8 cellular contexts compared by ENCODE assay signal in the genomic region with DNA sequence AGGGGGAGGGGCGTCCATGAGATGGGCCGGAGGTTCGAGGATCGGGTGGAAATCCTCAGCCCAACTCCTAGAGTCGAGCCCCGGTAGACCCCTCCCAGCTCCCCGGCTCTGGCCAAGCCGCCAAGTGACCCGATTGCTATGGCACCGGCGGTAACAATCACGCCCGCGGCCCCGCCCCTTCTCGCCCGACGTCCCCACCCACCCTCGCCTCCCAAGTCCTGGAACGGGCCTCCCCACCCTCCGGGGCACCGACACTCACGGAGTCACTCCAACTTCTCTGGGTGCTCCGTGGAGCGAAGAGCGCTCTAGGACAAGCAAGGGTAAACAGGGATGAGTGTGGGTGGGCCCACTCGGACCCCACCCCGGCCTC. TPM values are rescaled to one million over a fixed set of nuclear protein-coding genes. Genes with fewer than 3 reads are reported as not detected.
A peak's percentile ranks its signal among the peaks of the same experiment; 100 is the strongest.
DNase-seq lines count a peak whose midpoint lies in the region; ATAC-seq, FAIRE-seq and TF ChIP-seq lines count a peak whose summit lies in the region.

A gene (plus strand): TSS at position 204 of the 370 bp plus-strand sequence. CDS start 5,050 bp downstream, outside the sequence.

- H3K4me1 ChIP-seq in A673 (ENCODE audit: insufficient read depth, low read length, poor library complexity, severe bottlenecking) (no peaks in the 10 kb centered on the region), iPS-15b (ENCODE audit: control insufficient read depth, insufficient read depth, low read length) (no peaks in the 10 kb centered on the region), sigmoid colon (peaks cover 0 to 12% (median 2%) of the 10 kb centered on the region in 4 donors)

- H3K9ac ChIP-seq in iPS-15b (ENCODE audit: low read depth, low read length) = no peak within 1 kb of the TSS

- BruUV-seq in A673 (replicated peaks; lab: Mats Ljungman, UMichigan) = no TSS peak

- no peak for TF ChIP-seq EP300 in sigmoid colon (IDR thresholded peaks at IDR 0.05)

- no peak for FAIRE-seq in GM18507 (lab: Jason Lieb, UNC)

- WGBS in sigmoid colon, 2 donors = 1 to 3% methylated on average over 28 of the region's 28 CpGs

- H3K27me3 ChIP-seq in A673 (replicated peaks; ENCODE audit: insufficient read depth, low read depth, low read length, poor library complexity) = no peaks in the 10 kb centered on the region
- H3K27me3 ChIP-seq in brain microvascular endothelial cell (replicated peaks) = no peaks in the 10 kb centered on the region
- peaks cover 17% of the 10 kb centered on the region for H3K27me3 ChIP-seq in iPS-15b (ENCODE audit: control insufficient read depth, insufficient read depth, low read length)
- H3K27me3 ChIP-seq in sigmoid colon = no peaks in the 10 kb centered on the region

- no peak for TF ChIP-seq CTCF in A673 (conservative IDR thresholded peaks at IDR 0.05; ENCODE audit: low read depth, low read length)
- no peak for TF ChIP-seq CTCF in brain microvascular endothelial cell (IDR thresholded peaks at IDR 0.05; ENCODE audit: low read depth, low read length, missing control alignments)
- TF ChIP-seq CTCF in sigmoid colon (IDR thresholded peaks at IDR 0.05) = no peak

- TF ChIP-seq POLR2A in sigmoid colon (IDR thresholded peaks at IDR 0.05) = no peak

- in situ Hi-C loops in SK-MEL-5 (cut with HindIII; ENCODE audit: low pct_unique_long_range_greater_than_20kb, low sequenced_read_pairs) (no loop called here), brain microvascular endothelial cell (cut with HindIII; ENCODE audit: low pct_ligation_motif_present, low sequenced_read_pairs) (no loop called here)

- CTCF ChIA-PET in A673 (lab: Charles Lee) = no interaction called here

- H3K4me3 ChIP-seq in A673 (ENCODE audit: low read depth, low read length, poor library complexity, severe bottlenecking) (peak within 1 kb of the TSS; percentile 80), brain microvascular endothelial cell (ENCODE audit: low read depth, low read length) (peak within 1 kb of the TSS; percentile 92), iPS-15b (ENCODE audit: low read depth, low read length) (peak within 1 kb of the TSS; percentile 92), sigmoid colon (peak within 1 kb of the TSS; percentile 78 to 85 (median 82))

- peak; percentile 54 for DNase-seq in A673 (ENCODE audit: low spot score)
- DNase-seq in GM18507 (ENCODE audit: extremely low spot score, insufficient read length, low read depth) = peak; percentile 30
- DNase-seq in SK-MEL-5 (ENCODE audit: low read depth, low spot score) = peak; percentile 46
- DNase-seq in brain microvascular endothelial cell = peak; percentile 47
- peak; percentile 89 for DNase-seq in sigmoid colon

- no peaks in the 10 kb centered on the region for H3K9me3 ChIP-seq in A673 (ENCODE audit: low read depth, low read length, poor library complexity, severe bottlenecking)
- no peaks in the 10 kb centered on the region for H3K9me3 ChIP-seq in iPS-15b (ENCODE audit: control insufficient read depth, insufficient read depth, low read length)
- no peaks in the 10 kb centered on the region for H3K9me3 ChIP-seq in sigmoid colon

- intact Hi-C loops in A673 (cut with micrococcal nuclease; ENCODE audit: unreplicated experiment) = no loop called here
- intact Hi-C loops in sigmoid colon (cut with DNase I) = loop anchor here (1.0 to 5.0 kb wide), 3 partner anchors 22 to 64 kb away; a partner anchor contains a TSS

- ATAC-seq in HG02970 (IDR thresholded peaks at IDR 0.05; ENCODE audit: low FRiP score, unreplicated experiment) = no peak
- no peak for ATAC-seq in GM18498 (IDR thresholded peaks at IDR 0.05; ENCODE audit: unreplicated experiment)

- H3K36me3 ChIP-seq in A673 (ENCODE audit: insufficient read depth, low read length, poor library complexity, severe bottlenecking) = no peaks in the 10 kb centered on the region
- H3K36me3 ChIP-seq in brain microvascular endothelial cell (replicated peaks) = no peaks in the 10 kb centered on the region
- no peaks in the 10 kb centered on the region for H3K36me3 ChIP-seq in iPS-15b (ENCODE audit: control insufficient read depth, insufficient read depth, low read length)
- H3K36me3 ChIP-seq in sigmoid colon = no peaks in the 10 kb centered on the region

- POLR2A ChIA-PET in A673 (lab: Charles Lee; ENCODE audit: low non-redundant PET) = no interaction called here

- H3K27ac ChIP-seq in A673 (ENCODE audit: low read depth, low read length, poor library complexity, severe bottlenecking) = peak within 1 kb of the TSS; percentile 69
- H3K27ac ChIP-seq in brain microvascular endothelial cell = peak within 1 kb of the TSS; percentile 68
- peak within 1 kb of the TSS; percentile 80 to 90 (median 88) for H3K27ac ChIP-seq in sigmoid colon

RNA-seq across cellular contexts. Expression of the gene that starts here (rescaled TPM):
- total RNA-seq in A673 (2021) (2.1 and 4.3 TPM in 2 replicates), sigmoid colon (10 to 100 TPM in 3 of 4 donors, 1 to 10 TPM in 1; 4.3 to 14.0 (median 11.7) TPM)
- 3.4 and 4.7 TPM in 2 replicates for total RNA-seq in SK-MEL-5 (2014; rRNA removed; shearing (Covaris generic))
- 6.1 and 7.5 TPM in 2 replicates for polyA plus RNA-seq in SK-MEL-5 (2015; cell fraction: cytosol; rRNA removed)
- 5.3 and 5.9 TPM in 2 replicates for polyA plus RNA-seq in SK-MEL-5 (2015; cell fraction: nucleus; rRNA removed)
- polyA plus RNA-seq in sigmoid colon = 1 to 10 TPM in 2 of 3 donors, under 1 TPM in 1; 0.69 to 2.1 (median 1.2) TPM

Comparison
In these comparisons a context has a peak if more than half of its experiments do, and no peak if none do; other contexts are left out.
1. DNase-seq: peak in every context shown above with its lines; median percentile 89 in sigmoid colon; 54 in A673; 47 in brain microvascular endothelial cell; 46 in SK-MEL-5; 30 in GM18507.